In genomic region chr21:38788275-38788911, GRCh38 we compare ENCODE assay signal across 19 cellular contexts. TPM values are rescaled to one million over a fixed set of nuclear protein-coding genes. Genes with fewer than 3 reads are reported as not detected.
A peak's percentile ranks its signal among the peaks of the same experiment; 100 is the strongest.
DNase-seq lines count a peak whose midpoint lies in the region; ATAC-seq, FAIRE-seq and TF ChIP-seq lines count a peak whose summit lies in the region.
"Had no signal": no experiment of that assay in that cellular context is flagged by ENCODE, and none has a peak within 500 bp of the region (broad histone marks: within the 10 kb centered on the region; RNA-seq: fewer than 3 reads in every experiment).

No MANE protein-coding gene starts in this region.

- DNase-seq in RWPE1 (ENCODE audit: low spot score), result no peak
- peak; percentile 45 for DNase-seq in epidermal melanocyte (ENCODE audit: insufficient read length, low spot score)
- DNase-seq in pancreas, result no peak
- DNase-seq in activated naive CD4-positive, alpha-beta T cell treated with anti-CD3 and anti-CD28 coated beads, Interleukin-2, amount 10 ng/mL, durations not matched to agents 7 days and 5 days, result no peak
- DNase-seq in natural killer cell, result no peak
- DNase-seq in cardiac septum (ENCODE audit: low spot score), result no peak
- DNase-seq: activated CD4-positive, alpha-beta memory T cell treated with anti-CD3 and anti-CD28 coated beads, Interleukin-2, amount 10 ng/mL, durations not matched to agents 7 days and 5 days; activated T-cell treated with anti-CD3 and anti-CD28 coated beads, Interleukin-2, amount 50 U/mL, for 48 hours; central memory CD4-positive, alpha-beta T cell; effector CD8-positive, alpha-beta T cell; KG1; left ventricle myocardium superior; NCI-H1417; stimulated activated naive CD4-positive, alpha-beta T cell treated with Interleukin-2 at 50 U/mL for 16 hours; T-helper 1 cell; uterus had no signal

- no peaks in the 10 kb centered on the region for H3K9me3 ChIP-seq in pancreas
- H3K9me3 ChIP-seq: uterus had no signal

- H3K36me3 ChIP-seq in pancreas, result no peaks in the 10 kb centered on the region
- H3K36me3 ChIP-seq: uterus had no signal

- H3K27ac Mint-ChIP-seq in activated naive CD4-positive, alpha-beta T cell treated with anti-CD3 and anti-CD28 coated beads, Interleukin-2, amount 10 ng/mL, durations not matched to agents 7 days and 5 days, result no peak overlapping the region
- no peak overlapping the region for H3K27ac Mint-ChIP-seq in natural killer cell
- H3K27ac Mint-ChIP-seq: activated CD4-positive, alpha-beta memory T cell treated with anti-CD3 and anti-CD28 coated beads, Interleukin-2, amount 10 ng/mL, durations not matched to agents 7 days and 5 days; natural killer cell treated with Interleukin-12 subunit alpha and Interleukin-12 subunit beta and Interleukin-15 and Interleukin-18, amount 100 ng/mL, for 72 hours had no signal

- H3K4me3 Mint-ChIP-seq in activated naive CD4-positive, alpha-beta T cell treated with anti-CD3 and anti-CD28 coated beads, Interleukin-2, amount 10 ng/mL, durations not matched to agents 7 days and 5 days, result no peak overlapping the region
- no peak overlapping the region for H3K4me3 Mint-ChIP-seq in natural killer cell
- H3K4me3 Mint-ChIP-seq: activated CD4-positive, alpha-beta memory T cell treated with anti-CD3 and anti-CD28 coated beads, Interleukin-2, amount 10 ng/mL, durations not matched to agents 7 days and 5 days; natural killer cell treated with Interleukin-12 subunit alpha and Interleukin-12 subunit beta and Interleukin-15 and Interleukin-18, amount 100 ng/mL, for 72 hours had no signal

- H3K4me3 ChIP-seq in pancreas, result no peak overlapping the region
- H3K4me3 ChIP-seq: uterus had no signal

- POLR2A ChIA-PET in RWPE1 (lab: Yijun Ruan, JAX; ENCODE audit: low non-redundant PET), result no interaction called here

- intact Hi-C loops in pancreas (cut with DNase I) (no loop called here), natural killer cell (cut with micrococcal nuclease) (no loop called here), cardiac septum (cut with DNase I) (no loop called here)

- H3K4me1 ChIP-seq in pancreas, result peaks cover 6 to 26% (median 8%) of the 10 kb centered on the region in 3 donors
- H3K4me1 ChIP-seq: uterus had no signal

- H3K27ac ChIP-seq in C4-2B, result peak overlapping the region; percentile 30
- peak overlapping the region; percentile 97 for H3K27ac ChIP-seq in RWPE1
- peak overlapping the region; percentile 30 to 82 (median 65) for H3K27ac ChIP-seq in pancreas
- H3K27ac ChIP-seq: uterus had no signal

- no peaks in the 10 kb centered on the region for H3K27me3 ChIP-seq in pancreas
- H3K27me3 ChIP-seq: uterus had no signal

- H3K36me3 Mint-ChIP-seq in activated naive CD4-positive, alpha-beta T cell treated with anti-CD3 and anti-CD28 coated beads, Interleukin-2, amount 10 ng/mL, durations not matched to agents 7 days and 5 days, result no peaks in the 10 kb centered on the region
- no peaks in the 10 kb centered on the region for H3K36me3 Mint-ChIP-seq in natural killer cell
- H3K36me3 Mint-ChIP-seq: natural killer cell treated with Interleukin-12 subunit alpha and Interleukin-12 subunit beta and Interleukin-15 and Interleukin-18, amount 100 ng/mL, for 72 hours had no signal

- no peak for FAIRE-seq in pancreas (lab: Jason Lieb, UNC)

- no peak for ATAC-seq in pancreas
- ATAC-seq in activated CD4-positive, CD25-positive, alpha-beta regulatory T cell treated with anti-CD3 and anti-CD28 coated beads, Interleukin-2, amount 50 U/mL, for 24 hours, result no peak
- no peak for ATAC-seq in natural killer cell
- ATAC-seq: left ventricle myocardium superior; natural killer cell treated with Interleukin-12 subunit alpha and Interleukin-12 subunit beta and Interleukin-15 and Interleukin-18, amount 100 ng/mL, for 72 hours had no signal

- H3K4me1 Mint-ChIP-seq in activated naive CD4-positive, alpha-beta T cell treated with anti-CD3 and anti-CD28 coated beads, Interleukin-2, amount 10 ng/mL, durations not matched to agents 7 days and 5 days, result peaks cover 6% of the 10 kb centered on the region
- H3K4me1 Mint-ChIP-seq in natural killer cell, result peaks cover 0 to 4% of the 10 kb centered on the region in 2 donors

- peaks cover 3% of the 10 kb centered on the region for H3K9me3 Mint-ChIP-seq in activated naive CD4-positive, alpha-beta T cell treated with anti-CD3 and anti-CD28 coated beads, Interleukin-2, amount 10 ng/mL, durations not matched to agents 7 days and 5 days
- no peaks in the 10 kb centered on the region for H3K9me3 Mint-ChIP-seq in natural killer cell

- TF ChIP-seq CTCF in C4-2B (conservative IDR thresholded peaks at IDR 0.05) (no peak), RWPE1 (conservative IDR thresholded peaks at IDR 0.05; ENCODE audit: low read depth) (no peak), pancreas (IDR thresholded peaks at IDR 0.05) (no peak), natural killer cell (IDR thresholded peaks at IDR 0.05) (no peak)

- CTCF ChIA-PET in RWPE1 (lab: Yijun Ruan, JAX), result interaction anchor here (0.6 kb wide), 1 partner anchor 27 kb away, joined by 3 read pairs; no protein-coding TSS in a partner anchor
- CTCF ChIA-PET in activated naive CD4-positive, alpha-beta T cell treated with anti-CD3 and anti-CD28 coated beads, Interleukin-2, amount 10 ng/mL, durations not matched to agents 7 days and 5 days (lab: Charles Lee), result interaction anchor here (1.0 to 1.2 kb wide), 2 partner anchors 15 to 31 kb away, joined by 3 to 4 read pairs; no protein-coding TSS in a partner anchor

- WGBS in pancreas, 2 donors, result 47 to 67% methylated on average over 4 of the region's 4 CpGs

- no peaks in the 10 kb centered on the region for H3K27me3 Mint-ChIP-seq in activated naive CD4-positive, alpha-beta T cell treated with anti-CD3 and anti-CD28 coated beads, Interleukin-2, amount 10 ng/mL, durations not matched to agents 7 days and 5 days
- peaks cover 7 to 12% of the 10 kb centered on the region in 2 donors for H3K27me3 Mint-ChIP-seq in natural killer cell (ENCODE audit: low read depth in 2 of 2)

RNA-seq across cellular contexts. Expression of gene ETS2, which starts 17.3 kb away (rescaled TPM):
- total RNA-seq in pancreas (10 to 100 TPM; 11.6 to 30.0 (median 17.9) TPM), natural killer cell (10 to 100 TPM; 10.6 to 36.9 (median 18.5) TPM), cardiac septum (36.4 TPM)
- 10 to 100 TPM; 10.6 to 26.3 TPM for polyA plus RNA-seq in pancreas

Comparison
In these comparisons a context has a peak if more than half of its experiments do, and no peak if none do; other contexts are left out.
1. H3K27ac ChIP-seq: peak in every context shown above with its lines; median percentile 97 in RWPE1; 65 in pancreas; 30 in C4-2B.